In the genomic region with DNA sequence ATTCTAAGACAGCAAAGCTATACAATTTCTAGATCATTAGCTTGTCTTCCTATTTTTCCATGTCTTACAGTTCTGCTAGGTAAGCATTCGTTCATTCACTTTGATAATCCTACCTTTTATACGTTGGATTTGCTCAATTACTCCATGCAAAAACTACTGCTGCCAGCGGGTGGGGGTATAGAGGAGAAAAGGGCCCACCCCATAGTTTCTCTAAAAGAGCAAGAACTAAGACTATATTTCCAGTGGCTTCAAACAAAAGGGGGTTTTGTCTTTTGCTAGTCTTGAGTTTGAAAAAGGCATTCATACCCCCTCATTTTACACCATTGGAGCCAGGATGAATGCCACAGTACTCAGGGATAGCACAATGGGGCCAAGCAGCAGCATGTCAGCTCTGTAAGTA, we compare ENCODE assay signal across 21 cellular contexts.
DNase-seq lines count a peak whose midpoint lies in the region; ATAC-seq and TF ChIP-seq lines count a peak whose summit lies in the region.
"Had no signal": no experiment of that assay in that cellular context is flagged by ENCODE, and none has a peak within 500 bp of the region (broad histone marks: within the 10 kb centered on the region; RNA-seq: fewer than 3 reads in every experiment).

No MANE protein-coding gene starts in this region.

- H3K4me1 Mint-ChIP-seq in GM23338 (no peaks in the 10 kb centered on the region), glutamatergic neuron (ENCODE audit: low read depth, unreplicated experiment) (peaks cover 6% of the 10 kb centered on the region)
- H3K4me1 Mint-ChIP-seq: activated naive CD8-positive, alpha-beta T cell treated with anti-CD3 and anti-CD28 coated beads for 36 hours had no signal

- intact Hi-C loops in A673 (cut with micrococcal nuclease; ENCODE audit: unreplicated experiment) = no loop called here

- no peaks in the 10 kb centered on the region; the same call in 1 of the 3 replicates for H3K9me3 Mint-ChIP-seq in GM23338
- peaks cover 3% of the 10 kb centered on the region for H3K9me3 Mint-ChIP-seq in glutamatergic neuron (ENCODE audit: unreplicated experiment)
- H3K9me3 Mint-ChIP-seq: activated T-helper 1 cell treated with anti-CD3 and anti-CD28 coated beads, Interleukin-12 subunit alpha, Interleukin-12 subunit beta, Interleukin-2, Interleukin-4 antibody, amounts not matched to agents 30 ng/mL and 10 ng/mL and 1 ng/mL, durations not matched to agents 14 hours and 24 hours and 36 hours; dendritic cell treated with granulocyte-macrophage colony-stimulating factor and Interleukin-4, amounts not matched to agents 40 ng/mL and 50 ng/mL, for 4 days had no signal

- peaks cover 6% of the 10 kb centered on the region for H3K9me3 ChIP-seq in A673 (ENCODE audit: low read depth, low read length, poor library complexity, severe bottlenecking)
- peaks cover 4% of the 10 kb centered on the region for H3K9me3 ChIP-seq in WERI-Rb-1 (ENCODE audit: severe bottlenecking)
- H3K9me3 ChIP-seq: body of pancreas, neutrophil had no signal

- H3K4me1 ChIP-seq in A673 (ENCODE audit: insufficient read depth, low read length, poor library complexity, severe bottlenecking) = no peaks in the 10 kb centered on the region
- H3K4me1 ChIP-seq in GM23338 (ENCODE audit: insufficient read depth) = no peaks in the 10 kb centered on the region
- H3K4me1 ChIP-seq: body of pancreas had no signal

- no peaks in the 10 kb centered on the region for H3F3A ChIP-seq in GM23338 (replicated peaks; ENCODE audit: low read depth)

- H3K4me3 Mint-ChIP-seq in GM23338 (no peak overlapping the region), glutamatergic neuron (ENCODE audit: unreplicated experiment) (no peak overlapping the region)
- H3K4me3 Mint-ChIP-seq: activated naive CD8-positive, alpha-beta T cell treated with anti-CD3 and anti-CD28 coated beads for 36 hours; activated T-helper 1 cell treated with anti-CD3 and anti-CD28 coated beads, Interleukin-12 subunit alpha, Interleukin-12 subunit beta, Interleukin-2, Interleukin-4 antibody, amounts not matched to agents 30 ng/mL and 10 ng/mL and 1 ng/mL, durations not matched to agents 14 hours and 24 hours and 36 hours; CD4-positive, alpha-beta T cell; dendritic cell treated with granulocyte-macrophage colony-stimulating factor and Interleukin-4, amounts not matched to agents 40 ng/mL and 50 ng/mL, for 4 days had no signal

- no peaks in the 10 kb centered on the region for H3K27me3 ChIP-seq in A673 (replicated peaks; ENCODE audit: insufficient read depth, low read depth, low read length, poor library complexity)
- H3K27me3 ChIP-seq in GM23338 (ENCODE audit: insufficient read depth) = no peaks in the 10 kb centered on the region
- H3K27me3 ChIP-seq in WERI-Rb-1 (ENCODE audit: insufficient read depth, low read depth, severe bottlenecking) = no peaks in the 10 kb centered on the region
- H3K27me3 ChIP-seq: body of pancreas, neutrophil had no signal

- ATAC-seq in GM23338 (no peak), HG02840 (IDR thresholded peaks at IDR 0.05; ENCODE audit: low FRiP score, unreplicated experiment) (no peak)
- ATAC-seq: body of pancreas, left ventricle myocardium superior had no signal

- no peak overlapping the region for H3K4me2 ChIP-seq in GM23338

- H3K27ac Mint-ChIP-seq in GM23338 = no peak overlapping the region
- H3K27ac Mint-ChIP-seq in glutamatergic neuron (ENCODE audit: unreplicated experiment) = no peak overlapping the region
- H3K27ac Mint-ChIP-seq: activated naive CD8-positive, alpha-beta T cell treated with anti-CD3 and anti-CD28 coated beads for 36 hours; activated T-helper 1 cell treated with anti-CD3 and anti-CD28 coated beads, Interleukin-12 subunit alpha, Interleukin-12 subunit beta, Interleukin-2, Interleukin-4 antibody, amounts not matched to agents 30 ng/mL and 10 ng/mL and 1 ng/mL, durations not matched to agents 14 hours and 24 hours and 36 hours; CD4-positive, alpha-beta T cell; dendritic cell treated with granulocyte-macrophage colony-stimulating factor and Interleukin-4, amounts not matched to agents 40 ng/mL and 50 ng/mL, for 4 days had no signal

- BruUV-seq in A673 (replicated peaks; lab: Mats Ljungman, UMichigan) = no TSS peak

- H3K79me2 ChIP-seq in GM23338 (replicated peaks; ENCODE audit: insufficient read depth) = no peaks in the 10 kb centered on the region

- TF ChIP-seq CTCF in A673 (conservative IDR thresholded peaks at IDR 0.05; ENCODE audit: low read depth, low read length) = peak; percentile 70
- TF ChIP-seq CTCF in GM23338 (conservative IDR thresholded peaks at IDR 0.05; ENCODE audit: low read depth in 2 of 2) = peak; percentile 31 to 45
- no peak for TF ChIP-seq CTCF in WERI-Rb-1 (IDR thresholded peaks at IDR 0.05; ENCODE audit: low read depth, low read length)
- no peak for TF ChIP-seq CTCF in glutamatergic neuron (IDR thresholded peaks at IDR 0.05; ENCODE audit: partially characterized antibody, unreplicated experiment)

- POLR2A ChIA-PET in A673 (lab: Charles Lee; ENCODE audit: low non-redundant PET) = no interaction called here

- H4K20me1 ChIP-seq in GM23338 (replicated peaks; ENCODE audit: insufficient read depth) = no peaks in the 10 kb centered on the region

- no peaks in the 10 kb centered on the region for H3K36me3 Mint-ChIP-seq in GM23338 (ENCODE audit: low read depth)
- H3K36me3 Mint-ChIP-seq in glutamatergic neuron (ENCODE audit: unreplicated experiment) = no peaks in the 10 kb centered on the region
- H3K36me3 Mint-ChIP-seq: activated naive CD8-positive, alpha-beta T cell treated with anti-CD3 and anti-CD28 coated beads for 36 hours had no signal

- H3K9me2 ChIP-seq in GM23338 (ENCODE audit: insufficient read depth) = no peaks in the 10 kb centered on the region

- H3K27ac ChIP-seq in A673 (ENCODE audit: low read depth, low read length, poor library complexity, severe bottlenecking) (no peak overlapping the region), GM23338 (ENCODE audit: low read depth) (no peak overlapping the region), WERI-Rb-1 (no peak overlapping the region)
- H3K27ac ChIP-seq: body of pancreas, epithelial cell of prostate, neutrophil, RWPE1 had no signal

- H3K4me3 ChIP-seq in A673 (ENCODE audit: low read depth, low read length, poor library complexity, severe bottlenecking) = no peak overlapping the region
- H3K4me3 ChIP-seq in GM23338 = no peak overlapping the region
- H3K4me3 ChIP-seq in WERI-Rb-1 (ENCODE audit: low read depth, low read length) = no peak overlapping the region
- H3K4me3 ChIP-seq: body of pancreas had no signal

- no peaks in the 10 kb centered on the region for H3K27me3 Mint-ChIP-seq in GM23338 (ENCODE audit: insufficient read depth, low read depth, poor library complexity)
- no peaks in the 10 kb centered on the region for H3K27me3 Mint-ChIP-seq in glutamatergic neuron (ENCODE audit: unreplicated experiment)

- H3K36me3 ChIP-seq in A673 (ENCODE audit: insufficient read depth, low read length, poor library complexity, severe bottlenecking) (no peaks in the 10 kb centered on the region), GM23338 (ENCODE audit: insufficient read depth) (no peaks in the 10 kb centered on the region), WERI-Rb-1 (no peaks in the 10 kb centered on the region)
- H3K36me3 ChIP-seq: neutrophil had no signal

- peak; percentile 65 for DNase-seq in A673 (ENCODE audit: low spot score)
- peak; percentile 51 for DNase-seq in GM23338 (ENCODE audit: low spot score)
- DNase-seq in WERI-Rb-1 = peak; percentile 19
- peak; percentile 31 for DNase-seq in glutamatergic neuron
- DNase-seq in NCI-H1105 (lab: John Stamatoyannopoulos, UW) = no peak
- DNase-seq in activated effector memory CD4-positive, alpha-beta T cell treated with anti-CD3 and anti-CD28 coated beads, Interleukin-2, amount 50 U/mL, for 16 hours = no peak
- no peak for DNase-seq in retina
- DNase-seq: activated CD4-positive, CD25-positive, alpha-beta regulatory T cell treated with anti-CD3 and anti-CD28 coated beads, Interleukin-2, amount 50 U/mL, for 72 hours; activated CD8-positive, alpha-beta memory T cell treated with anti-CD3 and anti-CD28 coated beads for 24 hours; activated naive CD8-positive, alpha-beta T cell treated with anti-CD3 and anti-CD28 coated beads for 36 hours; body of pancreas; CD4-positive, alpha-beta T cell; left ventricle myocardium superior; NCI-H1436; NCI-H2227 treated with DMSO at 0.1 percent for 48 hours had no signal

- CTCF ChIA-PET in A673 (lab: Charles Lee) = interaction anchor here (0.7 kb wide), 1 partner anchor 23 kb away, joined by 3 read pairs; no protein-coding TSS in a partner anchor

- no peak overlapping the region for H2AFZ ChIP-seq in GM23338

TF ChIP-seq in GM23338, 12 proteins besides CTCF, POLR2A, EP300 and RAD21 (continues in another document):
- TF ChIP-seq ZNF331 (CRISPR knock-in tag; IDR thresholded peaks at IDR 0.05; ENCODE audit: low read depth) = no peak
- TF ChIP-seq NANOG (IDR thresholded peaks at IDR 0.05; ENCODE audit: borderline replicate concordance) = no peak
- TF ChIP-seq ZNF114 (CRISPR knock-in tag; IDR thresholded peaks at IDR 0.05) = no peak
- no peak for TF ChIP-seq EZH2 (IDR thresholded peaks at IDR 0.05; ENCODE audit: low read depth, unreplicated experiment)
- TF ChIP-seq EZH2phosphoT487 (IDR thresholded peaks at IDR 0.05; ENCODE audit: unreplicated experiment) = no peak
- TF ChIP-seq, protein P1, sequence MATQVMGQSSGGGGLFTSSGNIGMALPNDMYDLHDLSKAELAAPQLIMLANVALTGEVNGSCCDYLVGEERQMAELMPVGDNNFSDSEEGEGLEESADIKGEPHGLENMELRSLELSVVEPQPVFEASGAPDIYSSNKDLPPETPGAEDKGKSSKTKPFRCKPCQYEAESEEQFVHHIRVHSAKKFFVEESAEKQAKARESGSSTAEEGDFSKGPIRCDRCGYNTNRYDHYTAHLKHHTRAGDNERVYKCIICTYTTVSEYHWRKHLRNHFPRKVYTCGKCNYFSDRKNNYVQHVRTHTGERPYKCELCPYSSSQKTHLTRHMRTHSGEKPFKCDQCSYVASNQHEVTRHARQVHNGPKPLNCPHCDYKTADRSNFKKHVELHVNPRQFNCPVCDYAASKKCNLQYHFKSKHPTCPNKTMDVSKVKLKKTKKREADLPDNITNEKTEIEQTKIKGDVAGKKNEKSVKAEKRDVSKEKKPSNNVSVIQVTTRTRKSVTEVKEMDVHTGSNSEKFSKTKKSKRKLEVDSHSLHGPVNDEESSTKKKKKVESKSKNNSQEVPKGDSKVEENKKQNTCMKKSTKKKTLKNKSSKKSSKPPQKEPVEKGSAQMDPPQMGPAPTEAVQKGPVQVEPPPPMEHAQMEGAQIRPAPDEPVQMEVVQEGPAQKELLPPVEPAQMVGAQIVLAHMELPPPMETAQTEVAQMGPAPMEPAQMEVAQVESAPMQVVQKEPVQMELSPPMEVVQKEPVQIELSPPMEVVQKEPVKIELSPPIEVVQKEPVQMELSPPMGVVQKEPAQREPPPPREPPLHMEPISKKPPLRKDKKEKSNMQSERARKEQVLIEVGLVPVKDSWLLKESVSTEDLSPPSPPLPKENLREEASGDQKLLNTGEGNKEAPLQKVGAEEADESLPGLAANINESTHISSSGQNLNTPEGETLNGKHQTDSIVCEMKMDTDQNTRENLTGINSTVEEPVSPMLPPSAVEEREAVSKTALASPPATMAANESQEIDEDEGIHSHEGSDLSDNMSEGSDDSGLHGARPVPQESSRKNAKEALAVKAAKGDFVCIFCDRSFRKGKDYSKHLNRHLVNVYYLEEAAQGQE (IDR thresholded peaks at IDR 0.05; ENCODE audit: unreplicated experiment) = no peak
- no peak for TF ChIP-seq STAT1 (IDR thresholded peaks at IDR 0.05; ENCODE audit: unreplicated experiment)

Comparison
In these comparisons a context has a peak if more than half of its experiments do, and no peak if none do; other contexts are left out.
1. DNase-seq: peak in A673 (single experiment), GM23338 (single experiment), WERI-Rb-1 (single experiment) and glutamatergic neuron (single experiment); none in NCI-H1105 (single experiment), activated effector memory CD4-positive, alpha-beta T cell treated with anti-CD3 and anti-CD28 coated beads, Interleukin-2, amount 50 U/mL, for 16 hours (single experiment) and retina (single experiment).
2. CTCF ChIP-seq: peak in A673 (single experiment) and GM23338 (2 of 2); none in WERI-Rb-1 (single experiment) and glutamatergic neuron (single experiment).